Comparison of ENCODE assay signal across 9 cellular contexts in genomic region chr3:156535162-156535627, GRCh38. TPM values are rescaled to one million over a fixed set of nuclear protein-coding genes. Genes with fewer than 3 reads are reported as not detected.
DNase-seq lines count a peak whose midpoint lies in the region; ATAC-seq, FAIRE-seq and TF ChIP-seq lines count a peak whose summit lies in the region.
"Had no signal": no experiment of that assay in that cellular context is flagged by ENCODE, and none has a peak within 500 bp of the region (broad histone marks: within the 10 kb centered on the region; RNA-seq: fewer than 3 reads in every experiment).

No MANE protein-coding gene starts in this region.

- TSS peak; percentile 9 for BruUV-seq in endothelial cell of umbilical vein (replicated peaks; lab: Mats Ljungman, UMichigan)

- H3K9me3 ChIP-seq in GM23248 (ENCODE audit: low read depth) = no peaks in the 10 kb centered on the region
- no peaks in the 10 kb centered on the region for H3K9me3 ChIP-seq in endothelial cell of umbilical vein (replicated peaks; ENCODE audit: control insufficient read depth, insufficient read depth, low read length)

- no peaks in the 10 kb centered on the region for H3K9me1 ChIP-seq in endothelial cell of umbilical vein (replicated peaks; ENCODE audit: control insufficient read depth, extremely low read depth, insufficient read depth, low read length)

- H3K9ac ChIP-seq in GM23248 (peak overlapping the region; percentile 57), endothelial cell of umbilical vein (replicated peaks; ENCODE audit: extremely low read depth, insufficient read depth, low read length) (peak overlapping the region; percentile 36)

- peaks cover 19% of the 10 kb centered on the region for H3K4me1 ChIP-seq in GM23248 (ENCODE audit: insufficient read depth)
- peaks cover 7% of the 10 kb centered on the region for H3K4me1 ChIP-seq in endothelial cell of umbilical vein (ENCODE audit: control insufficient read depth, extremely low read depth, insufficient read depth, low read length)

- dilution Hi-C loops in endothelial cell of umbilical vein (cut with MboI; ENCODE audit: extremely low pct_ligation_motif_present, low sequenced_read_pairs) = no loop called here

- POLR2A ChIA-PET in endothelial cell of umbilical vein (lab: Charles Lee) = interaction anchor here (0.6 to 1.1 kb wide), 3 partner anchors 17 to 82 kb away, joined by 3 to 11 read pairs (median 4); partner anchors contain the start of gene SSR3

- 0 to 1% methylated on average over 4 of the region's 4 CpGs for WGBS in GM23248 (ENCODE audit: low coverage in 1 of 2, low lambda C conversion rate in 2 of 2, missing lambda C conversion rate in 2 of 2), 2 experiments

- peaks cover 57% of the 10 kb centered on the region for H3F3A ChIP-seq in GM23248 (ENCODE audit: insufficient read depth)

- H2AFZ ChIP-seq in GM23248 = no peak overlapping the region
- H2AFZ ChIP-seq in endothelial cell of umbilical vein (ENCODE audit: low read depth, low read length) = no peak overlapping the region

- H4K20me1 ChIP-seq in GM23248 (ENCODE audit: insufficient read depth) (no peaks in the 10 kb centered on the region), endothelial cell of umbilical vein (replicated peaks; ENCODE audit: control insufficient read depth, extremely low read depth, insufficient read depth, low read length) (no peaks in the 10 kb centered on the region)

- DNase-seq in A172 (ENCODE audit: low spot score) = peak; percentile 96
- DNase-seq in GM23248 = peak; percentile 99
- DNase-seq in SIG-M5 treated with dmso at 0.1 percent for 504 hours (lab: John Stamatoyannopoulos, UW; ENCODE audit: unreplicated experiment) = peak; percentile 82
- peak; percentile 94 for DNase-seq in endothelial cell of umbilical vein (ENCODE audit: low read depth, low spot score)
- peak; percentile 65 for DNase-seq in mucosa of gallbladder (ENCODE audit: low spot score)
- DNase-seq in HUDEP-2 (lab: John Stamatoyannopoulos, UW; ENCODE audit: unreplicated experiment in 76 of 76) = no peak
- no peak for DNase-seq in GM19238 (ENCODE audit: insufficient read length, low spot score)

- peak; percentile 76 for FAIRE-seq in endothelial cell of umbilical vein (lab: Jason Lieb, UNC)
- FAIRE-seq: GM18507 had no signal

- CTCF ChIA-PET in endothelial cell of umbilical vein (lab: Charles Lee) = interaction anchor here (0.5 to 2.8 kb wide), 33 partner anchors 8 to 604 kb away, joined by 3 to 29 read pairs (median 4); partner anchors contain the start of genes SSR3 and TIPARP

- H3K4me2 ChIP-seq in GM23248 (ENCODE audit: unreplicated experiment) (no peak overlapping the region), endothelial cell of umbilical vein (ENCODE audit: insufficient read depth, low read length) (no peak overlapping the region)

- H3K27me3 ChIP-seq in GM23248 (replicated peaks; ENCODE audit: insufficient read depth) = no peaks in the 10 kb centered on the region
- H3K27me3 ChIP-seq in endothelial cell of umbilical vein (ENCODE audit: control insufficient read depth in 2 of 2, insufficient read depth in 2 of 2, low read length in 2 of 2) = no peaks in the 10 kb centered on the region

- intact Hi-C loops in endothelial cell of umbilical vein (cut with micrococcal nuclease) = loop anchor here (1.0 to 2.0 kb wide), 6 partner anchors 139 to 602 kb away; partner anchors contain the start of gene TIPARP

- H3K36me3 ChIP-seq in GM23248 (ENCODE audit: low read depth) = peaks cover 20% of the 10 kb centered on the region; the same call in 1 of the 2 replicates
- peaks cover 3 to 14% of the 10 kb centered on the region in 2 experiments for H3K36me3 ChIP-seq in endothelial cell of umbilical vein (ENCODE audit: control insufficient read depth in 2 of 2, extremely low read depth in 1 of 2, insufficient read depth in 2 of 2, low read length in 2 of 2)

- no peaks in the 10 kb centered on the region for H3K9me2 ChIP-seq in GM23248 (ENCODE audit: insufficient read depth)

- H3K27ac ChIP-seq in GM23248 (peak overlapping the region; percentile 83), endothelial cell of umbilical vein (ENCODE audit: insufficient read depth, low read depth, low read length) (peak overlapping the region; percentile 55)

- peak; percentile 58 for TF ChIP-seq POLR2A in endothelial cell of umbilical vein (IDR thresholded peaks at IDR 0.05; ENCODE audit: low read depth, low read length)

- H3K4me3 ChIP-seq in GM23248 = no peak overlapping the region
- no peak overlapping the region for H3K4me3 ChIP-seq in endothelial cell of umbilical vein (replicated peaks in 1 of 3; ENCODE audit: insufficient read depth in 1 of 3, low read depth in 1 of 3, low read length in 3 of 3)

- peak in 1 of 2 donors; percentile 22 for TF ChIP-seq CTCF in endothelial cell of umbilical vein (IDR thresholded peaks at IDR 0.05; ENCODE audit: extremely low read depth in 1 of 2, insufficient read depth in 1 of 2, low read depth in 1 of 2, low read length in 2 of 2)

- no peak for ATAC-seq in GM19324 (IDR thresholded peaks at IDR 0.05; ENCODE audit: low FRiP score, unreplicated experiment)

- H3K79me2 ChIP-seq in GM23248 (ENCODE audit: insufficient read depth) (no peaks in the 10 kb centered on the region), endothelial cell of umbilical vein (ENCODE audit: control insufficient read depth, insufficient read depth, low read length) (peaks cover 1% of the 10 kb centered on the region)

- in situ Hi-C loops in GM23248 (cut with MboI) = loop anchor here (25.0 kb wide), 1 partner anchor 552 kb away; no protein-coding TSS in a partner anchor

TF ChIP-seq in endothelial cell of umbilical vein, 7 proteins besides CTCF, POLR2A, EP300 and RAD21:
- peak; percentile 82 for TF ChIP-seq POLR2AphosphoS5 (IDR thresholded peaks at IDR 0.05; ENCODE audit: insufficient read depth, low read depth, low read length)
- TF ChIP-seq JUN (IDR thresholded peaks at IDR 0.05; ENCODE audit: borderline replicate concordance, insufficient read depth, insufficient read length, low read depth) = peak; percentile 91
- TF ChIP-seq GATA2 (IDR thresholded peaks at IDR 0.05; ENCODE audit: insufficient read depth, insufficient read length, low read depth, low read length) = no peak
- peak; percentile 96 for TF ChIP-seq FOS (IDR thresholded peaks at IDR 0.05; ENCODE audit: borderline replicate concordance, insufficient read depth, low read length)

RNA-seq across cellular contexts. Expression of gene SSR3, which starts 19.7 kb away (rescaled TPM):
- total RNA-seq in A172 (2014; rRNA removed; shearing (Covaris generic)) = 245 and 285 TPM in 2 replicates
- 364 and 409 TPM in 2 replicates for total RNA-seq in GM23248 (2014; rRNA removed; shearing (Covaris generic))
- 551 and 566 TPM in 2 replicates for polyA plus RNA-seq in GM23248 (2016; fragmentation: Nextera tagmentation; extraction: Ambion mirVana)
- 355 and 370 TPM in 2 replicates for total RNA-seq in endothelial cell of umbilical vein
- polyA plus RNA-seq in endothelial cell of umbilical vein = 155 and 160 TPM in 2 replicates
- 213 and 219 TPM in 2 replicates for polyA plus RNA-seq in endothelial cell of umbilical vein (2011; cell fraction: cytosol; rRNA removed)
- 79.0 and 84.4 TPM in 2 replicates for polyA plus RNA-seq in endothelial cell of umbilical vein (2011; cell fraction: nucleus; rRNA removed)
- polyA plus RNA-seq in endothelial cell of umbilical vein (2012) = 262 and 391 TPM in 2 replicates
- 558 and 653 TPM in 2 replicates for polyA minus RNA-seq in endothelial cell of umbilical vein
- polyA minus RNA-seq in endothelial cell of umbilical vein (2011; cell fraction: cytosol; rRNA and poly(A)+ RNA removed) = 89.5 TPM
- 108 and 116 TPM in 2 replicates for polyA minus RNA-seq in endothelial cell of umbilical vein (2011; cell fraction: nucleus; rRNA and poly(A)+ RNA removed)
- 152 TPM for total RNA-seq in mucosa of gallbladder

Comparison
In these comparisons a context has a peak if more than half of its experiments do, and no peak if none do; other contexts are left out.
1. DNase-seq: peak in A172 (single experiment), GM23248 (single experiment), SIG-M5 treated with dmso at 0.1 percent for 504 hours (single experiment), endothelial cell of umbilical vein (single experiment) and mucosa of gallbladder (single experiment); none in HUDEP-2 (0 of 76) and GM19238 (single experiment).